ENCODE assay signal across 15 cellular contexts in the genomic region with DNA sequence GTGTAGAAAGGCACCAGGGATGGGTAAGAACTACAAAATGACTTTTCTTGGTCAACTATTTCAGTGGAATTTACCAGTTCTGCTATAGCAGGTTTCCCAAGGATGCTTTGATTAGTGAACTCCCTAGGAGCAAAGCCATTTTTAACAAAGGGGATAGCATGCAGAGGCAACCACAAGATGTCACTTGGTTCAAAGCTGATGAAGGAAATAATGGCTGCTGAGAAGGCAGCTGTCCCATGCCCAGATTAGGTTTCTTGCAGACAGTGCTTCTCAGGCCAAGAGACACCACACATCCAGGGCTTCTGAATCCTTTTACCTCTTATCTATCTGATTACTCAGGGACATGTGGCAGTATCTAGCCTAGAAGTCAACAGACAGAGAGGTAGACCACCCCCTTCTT.
A peak's percentile ranks its signal among the peaks of the same experiment; 100 is the strongest.
DNase-seq lines count a peak whose midpoint lies in the region; ATAC-seq and TF ChIP-seq lines count a peak whose summit lies in the region.
"Had no signal": no experiment of that assay in that cellular context is flagged by ENCODE, and none has a peak within 500 bp of the region (broad histone marks: within the 10 kb centered on the region; RNA-seq: fewer than 3 reads in every experiment).

No MANE protein-coding gene starts in this region.

- ATAC-seq in GM23338 (no peak), HG02870 (IDR thresholded peaks at IDR 0.05; ENCODE audit: unreplicated experiment) (no peak)

- H3K27ac ChIP-seq in GM23338 (ENCODE audit: low read depth): no peak overlapping the region
- H3K27ac ChIP-seq: HL-60, thoracic aorta had no signal

- no peak overlapping the region for H3K27ac Mint-ChIP-seq in GM23338

- no peaks in the 10 kb centered on the region for H3K9me2 ChIP-seq in GM23338 (ENCODE audit: insufficient read depth)

- H3K4me3 Mint-ChIP-seq in GM23338: no peak overlapping the region
- H3K4me3 Mint-ChIP-seq: activated T-helper 1 cell treated with anti-CD3 and anti-CD28 coated beads, Interleukin-12 subunit alpha, Interleukin-12 subunit beta, Interleukin-2, Interleukin-4 antibody, amounts not matched to agents 30 ng/mL and 10 ng/mL and 1 ng/mL, durations not matched to agents 14 hours and 24 hours and 36 hours; CD14-positive monocyte had no signal

- peaks cover 22% of the 10 kb centered on the region for H3K4me1 Mint-ChIP-seq in GM23338
- H3K4me1 Mint-ChIP-seq: CD14-positive monocyte had no signal

- H3K4me3 ChIP-seq in GM23338: no peak overlapping the region
- H3K4me3 ChIP-seq: thoracic aorta had no signal

- no peaks in the 10 kb centered on the region for H3K27me3 ChIP-seq in GM23338 (ENCODE audit: insufficient read depth)

- DNase-seq in GM23338 (ENCODE audit: low spot score) (no peak), NCI-H2196 (lab: John Stamatoyannopoulos, UW; ENCODE audit: unreplicated experiment) (peak; percentile 53), glomerular visceral epithelial cell (ENCODE audit: extremely low spot score) (peak; percentile 5), myocyte (ENCODE audit: low read depth) (peak; percentile 81), dermis blood vessel endothelial cell (no peak), foreskin melanocyte (no peak)
- DNase-seq: activated CD4-positive, alpha-beta T cell treated with anti-CD3 and anti-CD28 coated beads, Interleukin-2, amount 50 U/mL, for 4 hours; Kasumi-1; NCI-H2029; SHP77 treated with DMSO at 0.1 percent for 48 hours had no signal

- no peaks in the 10 kb centered on the region; the same call in 2 of the 3 replicates for H3K9me3 Mint-ChIP-seq in GM23338
- H3K9me3 Mint-ChIP-seq: activated T-helper 1 cell treated with anti-CD3 and anti-CD28 coated beads, Interleukin-12 subunit alpha, Interleukin-12 subunit beta, Interleukin-2, Interleukin-4 antibody, amounts not matched to agents 30 ng/mL and 10 ng/mL and 1 ng/mL, durations not matched to agents 14 hours and 24 hours and 36 hours; CD14-positive monocyte had no signal

- H2AFZ ChIP-seq in GM23338: 0 out of 2 replicates have a peak overlapping the region, but pooled peaks have one; percentile 56

- H3K4me1 ChIP-seq in GM23338 (ENCODE audit: insufficient read depth): peaks cover 20% of the 10 kb centered on the region

- no peaks in the 10 kb centered on the region for H3K79me2 ChIP-seq in GM23338 (replicated peaks; ENCODE audit: insufficient read depth)

- peaks cover 2% of the 10 kb centered on the region for H3K27me3 Mint-ChIP-seq in GM23338 (ENCODE audit: insufficient read depth, low read depth, poor library complexity)

- no peaks in the 10 kb centered on the region for H4K20me1 ChIP-seq in GM23338 (replicated peaks; ENCODE audit: insufficient read depth)

- H3K4me2 ChIP-seq in GM23338: no peak overlapping the region

- H3K36me3 ChIP-seq in GM23338 (ENCODE audit: insufficient read depth): no peaks in the 10 kb centered on the region
- H3K36me3 ChIP-seq: thoracic aorta had no signal

- peaks cover under 1% of the 10 kb centered on the region; the same call in 2 of the 3 replicates for H3K36me3 Mint-ChIP-seq in GM23338 (ENCODE audit: low read depth)

- H3F3A ChIP-seq in GM23338 (replicated peaks; ENCODE audit: low read depth): no peaks in the 10 kb centered on the region

- peak in 1 of 2 experiments; percentile 36; a peak in 2 of 4 replicates for TF ChIP-seq CTCF in GM23338 (conservative IDR thresholded peaks at IDR 0.05; ENCODE audit: low read depth in 2 of 2)

TF ChIP-seq in GM23338, 12 proteins besides CTCF, POLR2A, EP300 and RAD21:
- TF ChIP-seq, protein P1, sequence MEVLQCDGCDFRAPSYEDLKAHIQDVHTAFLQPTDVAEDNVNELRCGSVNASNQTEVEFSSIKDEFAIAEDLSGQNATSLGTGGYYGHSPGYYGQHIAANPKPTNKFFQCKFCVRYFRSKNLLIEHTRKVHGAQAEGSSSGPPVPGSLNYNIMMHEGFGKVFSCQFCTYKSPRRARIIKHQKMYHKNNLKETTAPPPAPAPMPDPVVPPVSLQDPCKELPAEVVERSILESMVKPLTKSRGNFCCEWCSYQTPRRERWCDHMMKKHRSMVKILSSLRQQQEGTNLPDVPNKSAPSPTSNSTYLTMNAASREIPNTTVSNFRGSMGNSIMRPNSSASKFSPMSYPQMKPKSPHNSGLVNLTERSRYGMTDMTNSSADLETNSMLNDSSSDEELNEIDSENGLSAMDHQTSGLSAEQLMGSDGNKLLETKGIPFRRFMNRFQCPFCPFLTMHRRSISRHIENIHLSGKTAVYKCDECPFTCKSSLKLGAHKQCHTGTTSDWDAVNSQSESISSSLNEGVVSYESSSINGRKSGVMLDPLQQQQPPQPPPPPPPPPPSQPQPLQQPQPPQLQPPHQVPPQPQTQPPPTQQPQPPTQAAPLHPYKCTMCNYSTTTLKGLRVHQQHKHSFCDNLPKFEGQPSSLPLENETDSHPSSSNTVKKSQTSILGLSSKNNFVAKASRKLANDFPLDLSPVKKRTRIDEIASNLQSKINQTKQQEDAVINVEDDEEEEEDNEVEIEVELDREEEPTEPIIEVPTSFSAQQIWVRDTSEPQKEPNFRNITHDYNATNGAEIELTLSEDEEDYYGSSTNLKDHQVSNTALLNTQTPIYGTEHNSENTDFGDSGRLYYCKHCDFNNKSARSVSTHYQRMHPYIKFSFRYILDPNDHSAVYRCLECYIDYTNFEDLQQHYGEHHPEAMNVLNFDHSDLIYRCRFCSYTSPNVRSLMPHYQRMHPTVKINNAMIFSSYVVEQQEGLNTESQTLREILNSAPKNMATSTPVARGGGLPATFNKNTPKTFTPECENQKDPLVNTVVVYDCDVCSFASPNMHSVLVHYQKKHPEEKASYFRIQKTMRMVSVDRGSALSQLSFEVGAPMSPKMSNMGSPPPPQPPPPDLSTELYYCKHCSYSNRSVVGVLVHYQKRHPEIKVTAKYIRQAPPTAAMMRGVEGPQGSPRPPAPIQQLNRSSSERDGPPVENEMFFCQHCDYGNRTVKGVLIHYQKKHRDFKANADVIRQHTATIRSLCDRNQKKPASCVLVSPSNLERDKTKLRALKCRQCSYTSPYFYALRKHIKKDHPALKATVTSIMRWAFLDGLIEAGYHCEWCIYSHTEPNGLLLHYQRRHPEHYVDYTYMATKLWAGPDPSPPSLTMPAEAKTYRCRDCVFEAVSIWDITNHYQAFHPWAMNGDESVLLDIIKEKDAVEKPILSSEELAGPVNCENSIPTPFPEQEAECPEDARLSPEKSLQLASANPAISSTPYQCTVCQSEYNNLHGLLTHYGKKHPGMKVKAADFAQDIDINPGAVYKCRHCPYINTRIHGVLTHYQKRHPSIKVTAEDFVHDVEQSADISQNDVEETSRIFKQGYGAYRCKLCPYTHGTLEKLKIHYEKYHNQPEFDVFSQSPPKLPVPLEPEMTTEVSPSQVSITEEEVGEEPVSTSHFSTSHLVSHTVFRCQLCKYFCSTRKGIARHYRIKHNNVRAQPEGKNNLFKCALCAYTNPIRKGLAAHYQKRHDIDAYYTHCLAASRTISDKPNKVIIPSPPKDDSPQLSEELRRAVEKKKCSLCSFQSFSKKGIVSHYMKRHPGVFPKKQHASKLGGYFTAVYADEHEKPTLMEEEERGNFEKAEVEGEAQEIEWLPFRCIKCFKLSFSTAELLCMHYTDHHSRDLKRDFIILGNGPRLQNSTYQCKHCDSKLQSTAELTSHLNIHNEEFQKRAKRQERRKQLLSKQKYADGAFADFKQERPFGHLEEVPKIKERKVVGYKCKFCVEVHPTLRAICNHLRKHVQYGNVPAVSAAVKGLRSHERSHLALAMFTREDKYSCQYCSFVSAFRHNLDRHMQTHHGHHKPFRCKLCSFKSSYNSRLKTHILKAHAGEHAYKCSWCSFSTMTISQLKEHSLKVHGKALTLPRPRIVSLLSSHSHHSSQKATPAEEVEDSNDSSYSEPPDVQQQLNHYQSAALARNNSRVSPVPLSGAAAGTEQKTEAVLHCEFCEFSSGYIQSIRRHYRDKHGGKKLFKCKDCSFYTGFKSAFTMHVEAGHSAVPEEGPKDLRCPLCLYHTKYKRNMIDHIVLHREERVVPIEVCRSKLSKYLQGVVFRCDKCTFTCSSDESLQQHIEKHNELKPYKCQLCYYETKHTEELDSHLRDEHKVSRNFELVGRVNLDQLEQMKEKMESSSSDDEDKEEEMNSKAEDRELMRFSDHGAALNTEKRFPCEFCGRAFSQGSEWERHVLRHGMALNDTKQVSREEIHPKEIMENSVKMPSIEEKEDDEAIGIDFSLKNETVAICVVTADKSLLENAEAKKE (CRISPR knock-in tag; IDR thresholded peaks at IDR 0.05): no peak

Comparison
In these comparisons a context has a peak if more than half of its experiments do, and no peak if none do; other contexts are left out.
1. DNase-seq: peak in NCI-H2196 (single experiment), glomerular visceral epithelial cell (single experiment) and myocyte (single experiment); none in GM23338 (single experiment), dermis blood vessel endothelial cell (single experiment) and foreskin melanocyte (single experiment).